Comparison of ENCODE assay signal across 9 cellular contexts in the genomic region with DNA sequence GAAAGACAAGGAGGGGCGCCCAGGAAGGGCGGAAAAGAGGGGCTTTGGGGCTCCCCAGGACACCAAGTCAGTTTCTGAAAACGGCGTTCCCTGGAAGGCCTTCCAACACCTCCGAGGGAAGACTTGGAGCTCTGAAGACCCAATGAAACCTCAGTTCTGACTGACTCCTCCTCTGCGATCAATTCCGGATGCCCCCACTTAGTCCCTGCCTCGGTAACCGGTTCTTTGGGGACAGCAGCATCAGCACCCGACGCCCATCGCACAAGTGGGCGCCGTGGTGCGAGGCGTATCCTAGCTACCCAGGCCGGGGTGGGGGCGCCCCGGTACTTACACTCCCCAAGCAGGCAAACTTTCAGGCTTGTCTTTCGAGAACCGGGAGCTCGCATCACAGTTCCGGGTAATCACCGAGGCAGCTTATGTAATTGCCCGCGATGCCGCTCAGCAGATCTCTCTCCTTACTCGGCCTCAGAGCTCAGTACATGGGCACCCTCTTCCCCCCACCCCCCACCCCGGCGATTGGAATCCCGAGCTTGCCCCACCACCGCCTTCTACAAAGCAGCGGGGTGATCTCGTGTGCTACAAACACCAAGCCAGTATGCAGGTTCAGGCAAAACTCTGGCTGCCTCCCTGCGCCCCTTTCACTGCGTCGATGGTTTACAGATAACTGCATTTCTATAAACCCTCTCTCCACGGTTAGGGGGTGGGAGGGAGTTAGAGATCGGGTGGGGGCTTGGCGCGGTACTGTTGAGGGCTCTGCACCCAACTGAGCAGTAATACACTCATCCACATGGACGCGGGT. TPM values are rescaled to one million over a fixed set of nuclear protein-coding genes. Genes with fewer than 3 reads are reported as not detected.
DNase-seq lines count a peak whose midpoint lies in the region; ATAC-seq and TF ChIP-seq lines count a peak whose summit lies in the region.
"Had no signal": no experiment of that assay in that cellular context is flagged by ENCODE, and none has a peak within 500 bp of the region (broad histone marks: within the 10 kb centered on the region; RNA-seq: fewer than 3 reads in every experiment).

No MANE protein-coding gene starts in this region.

- H3K4me1 Mint-ChIP-seq in CD8-positive, alpha-beta T cell (ENCODE audit: low read depth) = peaks cover 11% of the 10 kb centered on the region

- H3K27me3 ChIP-seq in CD8-positive, alpha-beta T cell (ENCODE audit: insufficient read depth, low read length) = peaks cover 13% of the 10 kb centered on the region

- H3K27ac Mint-ChIP-seq in CD8-positive, alpha-beta T cell = no peak overlapping the region

- no peaks in the 10 kb centered on the region for H3K9me3 ChIP-seq in CD8-positive, alpha-beta T cell (ENCODE audit: low read length)
- H3K9me3 ChIP-seq: pancreas had no signal

- no peak overlapping the region for H3K4me3 ChIP-seq in CD8-positive, alpha-beta T cell (ENCODE audit: low read depth, low read length)

- peak overlapping the region; percentile 99 for H3K27ac ChIP-seq in RWPE1
- no peak overlapping the region for H3K27ac ChIP-seq in CD8-positive, alpha-beta T cell (ENCODE audit: low read depth, low read length)
- H3K27ac ChIP-seq: pancreas had no signal

- TF ChIP-seq CTCF in RWPE1 (conservative IDR thresholded peaks at IDR 0.05; ENCODE audit: low read depth) = no peak
- no peak for TF ChIP-seq CTCF in CD8-positive, alpha-beta T cell (IDR thresholded peaks at IDR 0.05)

- CTCF ChIA-PET in RWPE1 (lab: Yijun Ruan, JAX) = interaction anchor here (0.6 to 3.3 kb wide), 5 partner anchors 38 to 793 kb away, joined by 3 to 21 read pairs (median 4); no protein-coding TSS in a partner anchor
- CTCF ChIA-PET in CD8-positive, alpha-beta T cell (lab: Charles Lee) = no interaction called here

- DNase-seq in RWPE1 (ENCODE audit: low spot score) (peak; percentile 60), head of caudate nucleus (peak in 41 of 42 donors; percentile 32 to 87 (median 67)), sciatic nerve (ENCODE audit: low spot score) (peak; percentile 57), activated gamma-delta T cell (lab: John Stamatoyannopoulos, UW) (no peak)
- no peak for DNase-seq in CD8-positive, alpha-beta T cell

- H3K36me3 Mint-ChIP-seq in CD8-positive, alpha-beta T cell = no peaks in the 10 kb centered on the region

- H3K9me3 Mint-ChIP-seq in CD8-positive, alpha-beta T cell = no peaks in the 10 kb centered on the region

- H3K4me1 ChIP-seq in CD8-positive, alpha-beta T cell (ENCODE audit: insufficient read depth, low read length) = no peaks in the 10 kb centered on the region

- ATAC-seq in GM18868 (IDR thresholded peaks at IDR 0.05; ENCODE audit: unreplicated experiment) = peak; percentile 28
- ATAC-seq in sciatic nerve = peak; percentile 54
- no peak for ATAC-seq in GM19324 (IDR thresholded peaks at IDR 0.05; ENCODE audit: low FRiP score, unreplicated experiment)
- no peak for ATAC-seq in HG03565 (IDR thresholded peaks at IDR 0.05; ENCODE audit: unreplicated experiment)
- no peak for ATAC-seq in CD8-positive, alpha-beta T cell

- H3K4me3 Mint-ChIP-seq in CD8-positive, alpha-beta T cell = no peak overlapping the region

- intact Hi-C loops in head of caudate nucleus (cut with DNase I) (no loop called here), sciatic nerve (cut with DNase I) (no loop called here)
- intact Hi-C loops in CD8-positive, alpha-beta T cell (cut with DNase I, micrococcal nuclease) = loop anchor here in 1 of 2 experiments (1.0 kb wide), 1 partner anchor 14 kb away; no protein-coding TSS in a partner anchor

- POLR2A ChIA-PET in RWPE1 (lab: Yijun Ruan, JAX; ENCODE audit: low non-redundant PET) = no interaction called here
- POLR2A ChIA-PET in CD8-positive, alpha-beta T cell (lab: Charles Lee) = no interaction called here

- no peaks in the 10 kb centered on the region for H3K36me3 ChIP-seq in CD8-positive, alpha-beta T cell (ENCODE audit: insufficient read depth, low read length)
- H3K36me3 ChIP-seq: pancreas had no signal

- peaks cover 59% of the 10 kb centered on the region for H3K27me3 Mint-ChIP-seq in CD8-positive, alpha-beta T cell (ENCODE audit: low read depth)

RNA-seq across cellular contexts. Expression of a gene that starts 2.0 kb away (rescaled TPM):
- total RNA-seq in sciatic nerve = 16.5 TPM
- total RNA-seq in CD8-positive, alpha-beta T cell = not detected

Comparison
In these comparisons a context has a peak if more than half of its experiments do, and no peak if none do; other contexts are left out.
1. ATAC-seq: peak in GM18868 (single experiment) and sciatic nerve (single experiment); none in GM19324 (single experiment), HG03565 (single experiment) and CD8-positive, alpha-beta T cell (single experiment).
2. DNase-seq: peak in RWPE1 (single experiment), head of caudate nucleus (41 of 42) and sciatic nerve (single experiment); none in activated gamma-delta T cell (single experiment) and CD8-positive, alpha-beta T cell (0 of 7).
3. RNA of a gene that starts 2.0 kb away (total RNA-seq): 16.5 TPM in sciatic nerve (single experiment); not detected in CD8-positive, alpha-beta T cell; every median in the first group is over 10 times any median in the second.